Comparison of ENCODE assay signal across 3 cellular contexts in the genomic region with DNA sequence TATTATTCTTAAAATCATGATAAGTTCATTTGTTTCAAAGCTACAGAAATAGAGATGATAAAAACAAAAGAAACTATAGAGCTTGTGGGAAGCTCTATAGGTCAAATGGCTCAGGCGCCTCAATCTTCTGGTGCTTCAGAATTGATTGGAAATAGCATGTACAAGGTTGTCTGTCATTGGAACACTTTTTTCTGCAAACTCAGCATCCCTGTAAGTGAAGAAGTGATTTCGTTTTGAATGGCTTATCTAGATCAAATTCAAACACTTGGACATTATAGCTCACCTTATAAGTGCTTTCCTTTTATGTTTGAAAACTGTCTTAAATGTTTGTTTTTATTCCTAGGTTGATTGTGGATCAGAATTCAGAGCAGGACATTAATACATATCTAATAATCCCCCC.
A peak's percentile ranks its signal among the peaks of the same experiment; 100 is the strongest.
TF ChIP-seq lines count a peak whose summit lies in the region.

No MANE protein-coding gene starts in this region.

TF ChIP-seq in A549, 52 proteins besides CTCF, POLR2A, EP300 and RAD21:
- TF ChIP-seq MAFK (IDR thresholded peaks at IDR 0.05; ENCODE audit: partially characterized antibody) = peak; percentile 88
- TF ChIP-seq, protein P1, sequence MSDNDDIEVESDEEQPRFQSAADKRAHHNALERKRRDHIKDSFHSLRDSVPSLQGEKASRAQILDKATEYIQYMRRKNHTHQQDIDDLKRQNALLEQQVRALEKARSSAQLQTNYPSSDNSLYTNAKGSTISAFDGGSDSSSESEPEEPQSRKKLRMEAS (IDR thresholded peaks at IDR 0.05) = no peak

TF ChIP-seq in IMR-90, 13 proteins besides CTCF, POLR2A, EP300 and RAD21:
- TF ChIP-seq RFX5 (IDR thresholded peaks at IDR 0.05; ENCODE audit: low read depth, low read length) (no peak), MAFK (IDR thresholded peaks at IDR 0.05; ENCODE audit: low read depth, low read length) (peak; percentile 84), CHD1 (IDR thresholded peaks at IDR 0.05; ENCODE audit: low read depth, low read length) (no peak)

TF ChIP-seq in K562, 482 proteins besides CTCF, POLR2A, EP300 and RAD21:
- TF ChIP-seq MAFG (tag; conservative IDR thresholded peaks at IDR 0.05) (peak; percentile 55), MCM5 (IDR thresholded peaks at IDR 0.05; ENCODE audit: low read depth) (no peak), CBFB (CRISPR knock-in tag; IDR thresholded peaks at IDR 0.05) (no peak), MAFK (IDR thresholded peaks at IDR 0.05; ENCODE audit: low read length) (peak; percentile 72), MAFF (IDR thresholded peaks at IDR 0.05; ENCODE audit: low read length) (peak; percentile 68), JUN (IDR thresholded peaks at IDR 0.05; ENCODE audit: borderline replicate concordance, low read depth, low read length) (no peak), JUN (CRISPR knock-in tag; IDR thresholded peaks at IDR 0.05; ENCODE audit: borderline replicate concordance) (no peak), C11orf30 (IDR thresholded peaks at IDR 0.05; ENCODE audit: low read depth) (peak; percentile 76), ZNF24 (IDR thresholded peaks at IDR 0.05) (peak; percentile 33; the same call in 1 of the 2 replicates), ZNF316 (IDR thresholded peaks at IDR 0.05) (peak; percentile 84), KLF10 (CRISPR knock-in tag; IDR thresholded peaks at IDR 0.05) (no peak), PML (IDR thresholded peaks at IDR 0.05; ENCODE audit: low read length) (no peak)
- TF ChIP-seq, protein P2, sequence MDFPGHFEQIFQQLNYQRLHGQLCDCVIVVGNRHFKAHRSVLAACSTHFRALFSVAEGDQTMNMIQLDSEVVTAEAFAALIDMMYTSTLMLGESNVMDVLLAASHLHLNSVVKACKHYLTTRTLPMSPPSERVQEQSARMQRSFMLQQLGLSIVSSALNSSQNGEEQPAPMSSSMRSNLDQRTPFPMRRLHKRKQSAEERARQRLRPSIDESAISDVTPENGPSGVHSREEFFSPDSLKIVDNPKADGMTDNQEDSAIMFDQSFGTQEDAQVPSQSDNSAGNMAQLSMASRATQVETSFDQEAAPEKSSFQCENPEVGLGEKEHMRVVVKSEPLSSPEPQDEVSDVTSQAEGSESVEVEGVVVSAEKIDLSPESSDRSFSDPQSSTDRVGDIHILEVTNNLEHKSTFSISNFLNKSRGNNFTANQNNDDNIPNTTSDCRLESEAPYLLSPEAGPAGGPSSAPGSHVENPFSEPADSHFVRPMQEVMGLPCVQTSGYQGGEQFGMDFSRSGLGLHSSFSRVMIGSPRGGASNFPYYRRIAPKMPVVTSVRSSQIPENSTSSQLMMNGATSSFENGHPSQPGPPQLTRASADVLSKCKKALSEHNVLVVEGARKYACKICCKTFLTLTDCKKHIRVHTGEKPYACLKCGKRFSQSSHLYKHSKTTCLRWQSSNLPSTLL (IDR thresholded peaks at IDR 0.05) = no peak
